In the genomic region with DNA sequence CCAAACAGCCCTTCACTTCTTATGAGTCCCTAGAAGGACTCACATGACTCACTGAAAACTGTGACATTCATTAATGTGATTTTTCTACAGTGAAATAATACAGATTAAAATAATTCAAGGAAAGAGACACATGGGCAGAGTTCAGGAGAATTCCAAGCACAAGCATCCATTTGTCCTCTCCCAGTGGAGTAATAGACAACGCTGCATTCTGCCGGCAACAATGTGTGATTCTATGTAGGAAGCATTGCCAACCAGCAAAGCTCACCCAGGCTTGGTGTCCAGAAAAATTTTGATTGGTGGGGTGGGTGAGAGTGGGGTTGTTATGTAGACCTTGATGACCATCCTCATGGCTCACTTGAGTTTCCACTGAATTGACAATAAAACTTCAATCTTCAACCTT, we compare ENCODE assay signal across 27 cellular contexts.
"Had no signal": no experiment of that assay in that cellular context is flagged by ENCODE, and none has a peak within 500 bp of the region (broad histone marks: within the 10 kb centered on the region; RNA-seq: fewer than 3 reads in every experiment).

No MANE protein-coding gene starts in this region.

- H3K27me3 ChIP-seq: ascending aorta, cardiac muscle cell, colonic mucosa, ovary, right atrium auricular region had no signal

- H3K4me1 Mint-ChIP-seq: activated naive CD4-positive, alpha-beta T cell treated with anti-CD3 and anti-CD28 coated beads, Interleukin-2, amount 10 ng/mL, durations not matched to agents 7 days and 5 days; activated naive CD8-positive, alpha-beta T cell treated with anti-CD3 and anti-CD28 coated beads, Interleukin-2, amount 10 ng/mL, durations not matched to agents 7 days and 5 days; immature natural killer cell had no signal

- H3K4me3 Mint-ChIP-seq: activated naive CD4-positive, alpha-beta T cell treated with anti-CD3 and anti-CD28 coated beads, Interleukin-2, amount 10 ng/mL, durations not matched to agents 7 days and 5 days; activated naive CD8-positive, alpha-beta T cell treated with anti-CD3 and anti-CD28 coated beads, Interleukin-2, amount 10 ng/mL, durations not matched to agents 7 days and 5 days; brain; immature natural killer cell; nephron progenitor cell had no signal

- H3K4me3 ChIP-seq: ascending aorta, cardiac muscle cell, colonic mucosa, gastroesophageal sphincter, lower lobe of right lung, ovary, prostate gland, right atrium auricular region, thoracic aorta had no signal

- H3K36me3 Mint-ChIP-seq: activated naive CD4-positive, alpha-beta T cell treated with anti-CD3 and anti-CD28 coated beads, Interleukin-2, amount 10 ng/mL, durations not matched to agents 7 days and 5 days; activated naive CD8-positive, alpha-beta T cell treated with anti-CD3 and anti-CD28 coated beads, Interleukin-2, amount 10 ng/mL, durations not matched to agents 7 days and 5 days; brain; immature natural killer cell had no signal

- H3K36me3 ChIP-seq: ascending aorta, cardiac muscle cell, colonic mucosa, gastroesophageal sphincter, lower lobe of right lung, neutrophil, ovary, prostate gland, right atrium auricular region, thoracic aorta had no signal

- H3K9me3 ChIP-seq: ascending aorta, colonic mucosa, gastroesophageal sphincter, lower lobe of right lung, neutrophil, ovary, prostate gland, right atrium auricular region, thoracic aorta had no signal

- ATAC-seq: gastroesophageal sphincter, left lobe of liver had no signal

- H3K4me1 ChIP-seq: ascending aorta, colonic mucosa, lower lobe of right lung, prostate gland, right atrium auricular region had no signal

- H3K9me3 Mint-ChIP-seq: activated naive CD4-positive, alpha-beta T cell treated with anti-CD3 and anti-CD28 coated beads, Interleukin-2, amount 10 ng/mL, durations not matched to agents 7 days and 5 days; activated naive CD8-positive, alpha-beta T cell treated with anti-CD3 and anti-CD28 coated beads, Interleukin-2, amount 10 ng/mL, durations not matched to agents 7 days and 5 days; immature natural killer cell; nephron progenitor cell had no signal

- H3K27ac Mint-ChIP-seq: activated naive CD4-positive, alpha-beta T cell treated with anti-CD3 and anti-CD28 coated beads, Interleukin-2, amount 10 ng/mL, durations not matched to agents 7 days and 5 days; activated naive CD8-positive, alpha-beta T cell treated with anti-CD3 and anti-CD28 coated beads, Interleukin-2, amount 10 ng/mL, durations not matched to agents 7 days and 5 days; immature natural killer cell had no signal

- DNase-seq: activated CD4-positive, alpha-beta T cell treated with anti-CD3 and anti-CD28 coated beads for 4 hours; activated CD4-positive, alpha-beta T cell treated with anti-CD3 and anti-CD28 coated beads, Interleukin-2, amount 50 U/mL, for 4 hours; activated CD4-positive, CD25-positive, alpha-beta regulatory T cell; activated CD8-positive, alpha-beta memory T cell treated with anti-CD3 and anti-CD28 coated beads, Interleukin-2, amount 50 U/mL, for 4 hours; activated gamma-delta T cell; activated naive CD4-positive, alpha-beta T cell treated with anti-CD3 and anti-CD28 coated beads, Interleukin-2, amount 10 ng/mL, durations not matched to agents 7 days and 5 days; activated naive CD8-positive, alpha-beta T cell treated with anti-CD3 and anti-CD28 coated beads, Interleukin-2, amount 10 ng/mL, durations not matched to agents 7 days and 5 days; activated T-cell treated with anti-CD3 and anti-CD28 coated beads, Interleukin-2, amount 50 U/mL, for 1 hour; cerebellar nuclear complex; colonic mucosa; effector memory CD4-positive, alpha-beta T cell; immature natural killer cell; lower lobe of right lung; nephron progenitor cell; ovary; stimulated activated CD4-positive, alpha-beta T cell treated with anti-CD3 and anti-CD28 coated beads, Interleukin-15, amount 100 ng/mL, for 24 hours; stimulated activated naive CD4-positive, alpha-beta T cell treated with Interleukin-2 at 50 U/mL for 16 hours; trophoblast cell had no signal

- H3K27ac ChIP-seq: ascending aorta, cardiac muscle cell, colonic mucosa, gastroesophageal sphincter, lower lobe of right lung, neutrophil, ovary, prostate gland, right atrium auricular region, thoracic aorta had no signal
